12 cellular contexts compared by ENCODE assay signal in the genomic region with DNA sequence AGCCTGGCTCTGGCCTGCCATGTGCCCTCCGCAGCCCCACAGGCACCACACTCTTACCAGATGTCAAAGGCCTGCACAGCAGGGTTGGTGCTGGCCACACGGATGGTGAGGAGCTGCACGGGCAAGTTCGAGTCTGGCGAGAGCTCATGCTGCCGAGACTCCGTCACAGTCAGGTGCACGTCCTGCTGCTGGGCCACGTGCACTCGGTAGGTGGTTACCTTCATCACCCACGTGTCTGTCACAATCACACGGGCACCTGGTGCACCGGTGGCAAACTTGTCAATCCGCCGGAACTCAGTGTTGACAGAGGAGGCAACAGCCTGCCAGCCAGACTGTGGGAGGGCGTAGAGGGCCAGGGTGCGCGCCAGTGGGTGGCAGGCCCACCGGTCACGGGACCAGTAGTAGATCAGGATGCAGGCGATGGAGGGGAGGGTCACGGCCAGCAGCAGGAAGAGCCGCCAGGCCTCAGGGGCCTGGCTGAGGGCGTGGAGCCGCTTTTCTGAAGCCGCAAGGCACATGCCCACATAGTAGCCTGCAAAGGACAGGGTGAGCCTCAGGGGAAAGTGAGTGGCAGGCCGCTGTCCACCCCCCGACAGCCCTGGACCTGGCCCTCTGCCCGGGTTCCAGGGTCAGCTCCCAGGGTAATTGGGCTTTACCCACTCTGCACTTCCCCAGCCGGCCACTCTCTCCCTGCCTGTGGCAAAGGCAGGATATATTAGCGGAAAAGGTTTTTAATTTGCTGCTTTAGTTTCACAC. TPM values are rescaled to one million over a fixed set of nuclear protein-coding genes. Genes with fewer than 3 reads are reported as not detected.
DNase-seq lines count a peak whose midpoint lies in the region; ATAC-seq, FAIRE-seq and TF ChIP-seq lines count a peak whose summit lies in the region.
"Had no signal": no experiment of that assay in that cellular context is flagged by ENCODE, and none has a peak within 500 bp of the region (broad histone marks: within the 10 kb centered on the region; RNA-seq: fewer than 3 reads in every experiment).

No MANE protein-coding gene starts in this region.

- peak overlapping the region; percentile 90 for H3K4me3 Mint-ChIP-seq in central memory CD8-positive, alpha-beta T cell

- H3K9me3 ChIP-seq in SK-N-SH (no peaks in the 10 kb centered on the region), Loucy (ENCODE audit: insufficient read depth, low read depth, low read length) (no peaks in the 10 kb centered on the region), pancreas (no peaks in the 10 kb centered on the region)
- no peaks in the 10 kb centered on the region for H3K9me3 ChIP-seq in effector memory CD4-positive, alpha-beta T cell (ENCODE audit: control insufficient read depth, low read length)

- peak overlapping the region; percentile 44 for H3K27ac Mint-ChIP-seq in central memory CD8-positive, alpha-beta T cell (ENCODE audit: low read depth)

- H3K9ac ChIP-seq in SK-N-SH (no peak overlapping the region), Loucy (ENCODE audit: low read depth, low read length, poor library complexity, severe bottlenecking) (peak overlapping the region; percentile 84)

- no peaks in the 10 kb centered on the region for H3K9me2 ChIP-seq in SK-N-SH
- H3K9me2 ChIP-seq in Loucy (replicated peaks; ENCODE audit: low read depth, low read length): no peaks in the 10 kb centered on the region

- H3K36me3 ChIP-seq in SK-N-SH (replicated peaks in 1 of 2; ENCODE audit: control insufficient read depth in 1 of 2, insufficient read depth in 2 of 2, low read length in 1 of 2) (peaks cover 7 to 32% of the 10 kb centered on the region in 2 experiments), Loucy (ENCODE audit: insufficient read depth, low read length) (peaks cover 2% of the 10 kb centered on the region; the same call in 1 of the 2 replicates), pancreas (peaks cover 0 to 7% (median 0%) of the 10 kb centered on the region in 3 donors)
- H3K36me3 ChIP-seq in effector memory CD4-positive, alpha-beta T cell (ENCODE audit: control insufficient read depth, insufficient read depth, low read length): peaks cover 16% of the 10 kb centered on the region

- TF ChIP-seq EP300 in SK-N-SH (IDR thresholded peaks at IDR 0.05; ENCODE audit: borderline replicate concordance in 1 of 2, low read depth in 1 of 2, low read length in 1 of 2): no peak

- no peaks in the 10 kb centered on the region for H3K27me3 ChIP-seq in SK-N-SH (ENCODE audit: insufficient read depth)
- H3K27me3 ChIP-seq in Loucy (ENCODE audit: insufficient read depth, low read length, poor library complexity, severe bottlenecking): no peaks in the 10 kb centered on the region
- H3K27me3 ChIP-seq in pancreas: no peaks in the 10 kb centered on the region
- H3K27me3 ChIP-seq in effector memory CD4-positive, alpha-beta T cell (replicated peaks; ENCODE audit: control insufficient read depth, insufficient read depth, low read length, poor library complexity, severe bottlenecking): no peaks in the 10 kb centered on the region

- H3K27me3 Mint-ChIP-seq in central memory CD8-positive, alpha-beta T cell: no peaks in the 10 kb centered on the region

- POLR2A ChIA-PET in SK-N-SH (lab: Yijun Ruan, JAX): interaction anchor here (0.8 to 1.0 kb wide), 3 partner anchors 25 to 75 kb away, joined by 3 to 4 read pairs (median 3); a partner anchor contains a TSS

- 82% methylated on average over 23 of the region's 31 CpGs for WGBS in SK-N-SH (ENCODE audit: low lambda C conversion rate)
- WGBS in pancreas, 2 donors: 39 to 42% methylated on average over 31 of the region's 31 CpGs

- peaks cover 57% of the 10 kb centered on the region for H3K4me1 Mint-ChIP-seq in central memory CD8-positive, alpha-beta T cell

- H3K79me2 ChIP-seq in SK-N-SH (ENCODE audit: insufficient read depth) (peaks cover 85% of the 10 kb centered on the region), Loucy (ENCODE audit: insufficient read depth, low read length) (peaks cover 93% of the 10 kb centered on the region)

- no peak for TF ChIP-seq CTCF in SK-N-SH (IDR thresholded peaks at IDR 0.05)
- no peak for TF ChIP-seq CTCF in Loucy (conservative IDR thresholded peaks at IDR 0.05; ENCODE audit: low read length)
- no peak for TF ChIP-seq CTCF in pancreas (IDR thresholded peaks at IDR 0.05)

- H3K4me3 ChIP-seq in SK-N-SH (ENCODE audit: low read depth in 2 of 2, low read length in 1 of 2) (no peak overlapping the region; a peak in 1 of 4 replicates), Loucy (ENCODE audit: low read length, poor library complexity, severe bottlenecking) (no peak overlapping the region), pancreas (no peak overlapping the region)
- no peak overlapping the region for H3K4me3 ChIP-seq in effector memory CD4-positive, alpha-beta T cell (ENCODE audit: insufficient read depth, low read depth, low read length, poor library complexity, severe bottlenecking)

- intact Hi-C loops in pancreas (cut with DNase I): no loop called here

- H3K4me2 ChIP-seq in SK-N-SH: no peak overlapping the region; the same call in 1 of the 2 replicates
- peak overlapping the region; percentile 11 for H3K4me2 ChIP-seq in Loucy (ENCODE audit: low read depth, low read length, poor library complexity, severe bottlenecking)

- CTCF ChIA-PET in SK-N-SH (lab: Yijun Ruan, JAX): interaction anchor here (1.4 to 15.1 kb wide), 4 partner anchors 8 to 27 kb away, joined by 5 to 232 read pairs (median 10); no protein-coding TSS in a partner anchor

- peaks cover 19% of the 10 kb centered on the region for H3K36me3 Mint-ChIP-seq in central memory CD8-positive, alpha-beta T cell (ENCODE audit: insufficient read depth)

- TF ChIP-seq RAD21 in SK-N-SH (IDR thresholded peaks at IDR 0.05; ENCODE audit: low read length): no peak

- peaks cover 15 to 44% of the 10 kb centered on the region in 2 experiments; a peak in 2 of 4 replicates for H3K4me1 ChIP-seq in SK-N-SH (ENCODE audit: control insufficient read depth in 1 of 2, insufficient read depth in 2 of 2, low read depth in 1 of 2, low read length in 1 of 2)
- peaks cover 37% of the 10 kb centered on the region for H3K4me1 ChIP-seq in Loucy (ENCODE audit: insufficient read depth, low read length, poor library complexity, severe bottlenecking)
- H3K4me1 ChIP-seq in pancreas: peaks cover 0 to 39% (median 35%) of the 10 kb centered on the region in 3 donors
- H3K4me1 ChIP-seq in effector memory CD4-positive, alpha-beta T cell (ENCODE audit: control insufficient read depth, insufficient read depth, low read length, poor library complexity, severe bottlenecking): peaks cover 39% of the 10 kb centered on the region

- H2AFZ ChIP-seq in SK-N-SH (ENCODE audit: low read depth) (no peak overlapping the region), Loucy (ENCODE audit: low read length) (no peak overlapping the region)

- FAIRE-seq in pancreas (lab: Jason Lieb, UNC): no peak
- FAIRE-seq: A204.1 had no signal

- no peaks in the 10 kb centered on the region for H3K9me3 Mint-ChIP-seq in central memory CD8-positive, alpha-beta T cell

- no peaks in the 10 kb centered on the region for H4K20me1 ChIP-seq in SK-N-SH (ENCODE audit: insufficient read depth)
- peaks cover 64% of the 10 kb centered on the region for H4K20me1 ChIP-seq in Loucy (ENCODE audit: insufficient read depth, low read length, poor library complexity, severe bottlenecking)

- H3F3A ChIP-seq in SK-N-SH (replicated peaks; ENCODE audit: insufficient read depth): peaks cover 24% of the 10 kb centered on the region
- H3F3A ChIP-seq in Loucy (ENCODE audit: low read depth): no peaks in the 10 kb centered on the region

- H3K27ac ChIP-seq in SK-N-SH (ENCODE audit: low read depth in 2 of 2, low read length in 1 of 2) (peak overlapping the region in 1 of 2 experiments; percentile 74; a peak in 2 of 4 replicates), pancreas (peak overlapping the region; percentile 17 to 75 (median 52))
- no peak overlapping the region for H3K27ac ChIP-seq in effector memory CD4-positive, alpha-beta T cell (ENCODE audit: insufficient read depth, low read length, poor library complexity, severe bottlenecking)

- DNase-seq in SK-N-SH: peak; percentile 83
- DNase-seq in central memory CD8-positive, alpha-beta T cell (ENCODE audit: low spot score in 2 of 2): no peak
- peak; percentile 63 to 87 (median 86) for DNase-seq in pancreas
- DNase-seq in kidney glomerular epithelial cell (lab: John Stamatoyannopoulos, UW): no peak
- no peak for DNase-seq in effector memory CD4-positive, alpha-beta T cell
- DNase-seq: NCI-H226; stimulated activated CD4-positive, alpha-beta T cell treated with anti-CD3 and anti-CD28 coated beads, Interleukin-2, amount 100 ng/mL, for 24 hours; SW 1271 had no signal

- ATAC-seq in SK-N-SH treated with all-trans-retinoic acid at 6 μM for 48 hours (no peak), pancreas (peak; percentile 22 to 36 (median 26)), HG02852 (IDR thresholded peaks at IDR 0.05; ENCODE audit: unreplicated experiment) (no peak)
- no peak for ATAC-seq in central memory CD8-positive, alpha-beta T cell (replicated peaks; ENCODE audit: extremely low read depth, poor library complexity, severe bottlenecking)

TF ChIP-seq in SK-N-SH, 30 proteins besides CTCF, POLR2A, EP300 and RAD21 (continues in another document):
- no peak for TF ChIP-seq YY1 (IDR thresholded peaks at IDR 0.05; ENCODE audit: low read depth)

TF ChIP-seq in SK-N-SH treated with all-trans-retinoic acid at 6 μM for 48 hours, 23 proteins besides CTCF, POLR2A, EP300 and RAD21 (continues in another document):
- TF ChIP-seq CSDC2 (CRISPR knock-in tag; IDR thresholded peaks at IDR 0.05) (no peak), RARB (CRISPR knock-in tag; IDR thresholded peaks at IDR 0.05) (no peak)

RNA-seq across cellular contexts. Expression of a gene that starts 2.9 kb away (rescaled TPM):
- 36.5 and 43.9 TPM in 2 replicates for polyA plus RNA-seq in SK-N-SH (2012; rRNA removed)
- polyA plus RNA-seq in SK-N-SH (2012; cell fraction: cytosol; rRNA removed): 16.4 and 29.5 TPM in 2 replicates
- 68.2 and 69.8 TPM in 2 replicates for polyA plus RNA-seq in SK-N-SH (2012; cell fraction: nucleus; rRNA removed)
- total RNA-seq in pancreas: 10 to 100 TPM; 17.2 to 27.1 (median 18.9) TPM
- 10 to 100 TPM; 25.9 to 32.7 TPM for polyA plus RNA-seq in pancreas

RNA-seq across cellular contexts. Expression of a gene that starts 3.0 kb away (rescaled TPM):
- polyA plus RNA-seq in SK-N-SH (2012; rRNA removed): 29.2 and 49.5 TPM in 2 replicates
- 24.5 and 30.6 TPM in 2 replicates for polyA plus RNA-seq in SK-N-SH (2012; cell fraction: cytosol; rRNA removed)
- 89.9 and 151 TPM in 2 replicates for polyA plus RNA-seq in SK-N-SH (2012; cell fraction: nucleus; rRNA removed)
- 1 to 10 TPM in 5 of 6 donors, under 1 TPM in 1; 0.97 to 4.4 (median 2.4) TPM for total RNA-seq in pancreas
- polyA plus RNA-seq in pancreas: 1 to 10 TPM; 4.0 to 4.8 TPM

RNA-seq across cellular contexts. Expression of a gene that starts 6.2 kb away (rescaled TPM):
- polyA plus RNA-seq in SK-N-SH (2012; rRNA removed): 51.5 and 64.3 TPM in 2 replicates
- polyA plus RNA-seq in SK-N-SH (2012; cell fraction: cytosol; rRNA removed): 69.5 and 78.4 TPM in 2 replicates
- 30.8 and 40.1 TPM in 2 replicates for polyA plus RNA-seq in SK-N-SH (2012; cell fraction: nucleus; rRNA removed)
- total RNA-seq in pancreas: 10 to 100 TPM in 4 of 6 donors, 1 to 10 TPM in 2; 8.7 to 15.8 (median 10.9) TPM
- polyA plus RNA-seq in pancreas: 10 to 100 TPM; 10.1 to 20.2 TPM

RNA-seq across cellular contexts. Expression of a gene that starts 34.2 kb away (rescaled TPM):
- polyA plus RNA-seq in SK-N-SH (2012; rRNA removed): 7.6 and 8.3 TPM in 2 replicates
- 2.8 and 6.0 TPM in 2 replicates for polyA plus RNA-seq in SK-N-SH (2012; cell fraction: cytosol; rRNA removed)
- 12.1 and 12.9 TPM in 2 replicates for polyA plus RNA-seq in SK-N-SH (2012; cell fraction: nucleus; rRNA removed)
- 1 to 10 TPM in 4 of 6 donors, under 1 TPM in 2; 0.60 to 1.4 (median 1.2) TPM for total RNA-seq in pancreas
- 1 to 10 TPM; 2.4 to 2.7 TPM for polyA plus RNA-seq in pancreas

Comparison
In these comparisons a context has a peak if more than half of its experiments do, and no peak if none do; other contexts are left out.
1. DNase-seq: peak in SK-N-SH (single experiment) and pancreas (6 of 6); none in central memory CD8-positive, alpha-beta T cell (0 of 2), kidney glomerular epithelial cell (single experiment) and effector memory CD4-positive, alpha-beta T cell (0 of 3).
2. ATAC-seq: peak in pancreas (4 of 4); none in SK-N-SH treated with all-trans-retinoic acid at 6 μM for 48 hours (single experiment), central memory CD8-positive, alpha-beta T cell (single experiment) and HG02852 (single experiment).